ENCODE assay signal across 2 cellular contexts in the genomic region with DNA sequence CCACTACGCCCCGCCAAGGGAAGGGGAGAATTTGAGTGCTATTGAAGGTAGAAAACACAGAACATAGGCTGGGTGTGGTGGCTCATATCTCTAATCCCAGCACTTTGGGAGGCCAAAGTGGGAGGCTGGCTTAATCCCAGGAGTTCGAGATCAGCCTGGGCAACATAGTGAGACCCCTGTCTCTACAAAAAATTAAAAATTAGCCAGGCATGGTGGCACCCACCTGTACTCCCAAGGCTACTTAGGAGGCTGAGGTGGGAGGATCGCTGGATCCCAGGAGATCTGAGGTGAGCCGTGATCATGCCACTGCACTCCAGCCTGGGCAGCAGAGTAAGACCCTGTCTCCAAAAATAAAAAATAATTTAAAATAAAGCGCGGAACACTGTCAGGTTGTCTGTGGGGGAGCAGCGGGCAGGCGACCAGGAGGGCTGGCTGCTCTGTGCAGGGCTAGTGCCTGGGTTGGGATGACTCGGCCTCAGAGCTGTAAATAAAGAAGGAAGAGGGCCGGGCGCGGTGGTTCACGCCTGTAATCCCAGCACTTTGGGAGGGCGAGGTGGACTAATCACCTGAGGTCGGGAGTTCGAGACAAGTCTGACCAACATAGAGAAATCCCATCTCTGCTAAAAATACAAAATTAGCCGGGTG.
TF ChIP-seq lines count a peak whose summit lies in the region.

No MANE protein-coding gene starts in this region.

TF ChIP-seq in HEK293, 187 proteins besides CTCF, POLR2A, EP300 and RAD21:
- TF ChIP-seq ZNF121 (tag by site-specific recombination; IDR thresholded peaks at IDR 0.05): peak; percentile 99
- TF ChIP-seq ZNF664 (tag by site-specific recombination; IDR thresholded peaks at IDR 0.05): no peak
- TF ChIP-seq KLF1 (tag by site-specific recombination; IDR thresholded peaks at IDR 0.05): 0 out of 2 replicates have a peak, but pooled peaks have one; percentile 20
- TF ChIP-seq ZNF221 (tag by site-specific recombination; IDR thresholded peaks at IDR 0.05; ENCODE audit: borderline replicate concordance): no peak
TF ChIP-seq in HEK293: peak in this region for 2.

TF ChIP-seq in K562, 482 proteins besides CTCF, POLR2A, EP300 and RAD21:
- no peak for TF ChIP-seq MECOM (CRISPR knock-in tag; IDR thresholded peaks at IDR 0.05)
- TF ChIP-seq ETV6 (IDR thresholded peaks at IDR 0.05; ENCODE audit: borderline replicate concordance in 1 of 2, low read depth in 2 of 2, low read length in 1 of 2): no peak
- no peak for TF ChIP-seq ETV6 (CRISPR knock-in tag; IDR thresholded peaks at IDR 0.05; ENCODE audit: borderline replicate concordance)
- peak; percentile 16; the same call in 1 of the 2 replicates for TF ChIP-seq BCOR (IDR thresholded peaks at IDR 0.05)
- peak; percentile 79 for TF ChIP-seq ZNF121 (CRISPR knock-in tag; conservative IDR thresholded peaks at IDR 0.05)
- TF ChIP-seq KDM1A (IDR thresholded peaks at IDR 0.05): peak in 1 of 2 experiments; percentile 35; a peak in 1 of 4 replicates
- TF ChIP-seq, protein P1, sequence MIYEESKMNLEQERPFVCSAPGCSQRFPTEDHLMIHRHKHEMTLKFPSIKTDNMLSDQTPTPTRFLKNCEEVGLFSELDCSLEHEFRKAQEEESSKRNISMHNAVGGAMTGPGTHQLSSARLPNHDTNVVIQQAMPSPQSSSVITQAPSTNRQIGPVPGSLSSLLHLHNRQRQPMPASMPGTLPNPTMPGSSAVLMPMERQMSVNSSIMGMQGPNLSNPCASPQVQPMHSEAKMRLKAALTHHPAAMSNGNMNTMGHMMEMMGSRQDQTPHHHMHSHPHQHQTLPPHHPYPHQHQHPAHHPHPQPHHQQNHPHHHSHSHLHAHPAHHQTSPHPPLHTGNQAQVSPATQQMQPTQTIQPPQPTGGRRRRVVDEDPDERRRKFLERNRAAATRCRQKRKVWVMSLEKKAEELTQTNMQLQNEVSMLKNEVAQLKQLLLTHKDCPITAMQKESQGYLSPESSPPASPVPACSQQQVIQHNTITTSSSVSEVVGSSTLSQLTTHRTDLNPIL (CRISPR knock-in tag; IDR thresholded peaks at IDR 0.05): no peak
- no peak for TF ChIP-seq TCF7L2 (IDR thresholded peaks at IDR 0.05; ENCODE audit: low read depth, low read length)
